ENCODE assay signal across 10 cellular contexts in genomic region chr20:219290-220115, GRCh38. TPM values are rescaled to one million over a fixed set of nuclear protein-coding genes. Genes with fewer than 3 reads are reported as not detected.
DNase-seq lines count a peak whose midpoint lies in the region; ATAC-seq and TF ChIP-seq lines count a peak whose summit lies in the region.
"Had no signal": no experiment of that assay in that cellular context is flagged by ENCODE, and none has a peak within 500 bp of the region (broad histone marks: within the 10 kb centered on the region; RNA-seq: fewer than 3 reads in every experiment).

No MANE protein-coding gene starts in this region.

- H3K27me3 ChIP-seq in endodermal cell (ENCODE audit: control insufficient read depth, insufficient read depth, low read length, poor library complexity, severe bottlenecking), result peaks cover 63% of the 10 kb centered on the region
- peaks cover 3% of the 10 kb centered on the region for H3K27me3 ChIP-seq in CD4-positive, alpha-beta memory T cell (ENCODE audit: insufficient read depth, low read length)
- H3K27me3 ChIP-seq: BLaER1 had no signal

- H3K4me3 Mint-ChIP-seq in endodermal cell, result no peak overlapping the region
- no peak overlapping the region for H3K4me3 Mint-ChIP-seq in CD4-positive, alpha-beta memory T cell

- POLR2A ChIA-PET in CD4-positive, alpha-beta memory T cell (lab: Charles Lee; ENCODE audit: partially characterized antibody), result no interaction called here

- CTCF ChIA-PET in CD4-positive, alpha-beta memory T cell (lab: Charles Lee; ENCODE audit: partially characterized antibody), result interaction anchor here (1.0 to 1.3 kb wide), 2 partner anchors 8 to 47 kb away, joined by 3 to 4 read pairs; no protein-coding TSS in a partner anchor

- no peak for ATAC-seq in GM18520 (IDR thresholded peaks at IDR 0.05; ENCODE audit: unreplicated experiment)

- H3K36me3 ChIP-seq in endodermal cell (ENCODE audit: control insufficient read depth, insufficient read depth, low read length), result no peaks in the 10 kb centered on the region
- no peaks in the 10 kb centered on the region for H3K36me3 ChIP-seq in CD4-positive, alpha-beta memory T cell (ENCODE audit: insufficient read depth, low read length)
- H3K36me3 ChIP-seq: BLaER1 had no signal

- WGBS in endodermal cell (ENCODE audit: insufficient coverage in 1 of 2, insufficient read length in 1 of 2), 2 experiments, result 0 to 3% methylated on average over 1 of the region's 1 CpG

- peak; percentile 6 for DNase-seq in NCI-H146 (lab: John Stamatoyannopoulos, UW)
- no peak for DNase-seq in NCI-H146 treated with DMSO at 0.1 percent for 48 hours (lab: John Stamatoyannopoulos, UW; ENCODE audit: unreplicated experiment)
- DNase-seq in NCI-H345 (lab: John Stamatoyannopoulos, UW), result peak; percentile 4
- DNase-seq in endodermal cell, result peak; percentile 69
- DNase-seq in retina, result peak; percentile 50
- DNase-seq in effector CD8-positive, alpha-beta T cell (lab: John Stamatoyannopoulos, UW), result no peak
- DNase-seq in CD4-positive, alpha-beta memory T cell, result no peak

- intact Hi-C loops in CD4-positive, alpha-beta memory T cell (cut with micrococcal nuclease), result no loop called here

- peaks cover 52% of the 10 kb centered on the region for H3K27me3 Mint-ChIP-seq in endodermal cell (ENCODE audit: insufficient read depth)
- peaks cover 23 to 35% of the 10 kb centered on the region in 2 donors for H3K27me3 Mint-ChIP-seq in CD4-positive, alpha-beta memory T cell

- H3K4me1 Mint-ChIP-seq in endodermal cell, result no peaks in the 10 kb centered on the region
- H3K4me1 Mint-ChIP-seq in CD4-positive, alpha-beta memory T cell, result no peaks in the 10 kb centered on the region

- H3K27ac ChIP-seq in endodermal cell (ENCODE audit: low read depth, low read length), result no peak overlapping the region
- no peak overlapping the region for H3K27ac ChIP-seq in CD4-positive, alpha-beta memory T cell (ENCODE audit: low read depth, low read length)
- H3K27ac ChIP-seq: BLaER1 had no signal

- no peaks in the 10 kb centered on the region for H3K4me1 ChIP-seq in endodermal cell (ENCODE audit: control insufficient read depth, insufficient read depth, low read length)
- H3K4me1 ChIP-seq in CD4-positive, alpha-beta memory T cell (ENCODE audit: insufficient read depth, low read length), result no peaks in the 10 kb centered on the region

- TF ChIP-seq CTCF in endodermal cell (conservative IDR thresholded peaks at IDR 0.05), result peak; percentile 83

- no peaks in the 10 kb centered on the region for H3K9me3 Mint-ChIP-seq in endodermal cell
- H3K9me3 Mint-ChIP-seq in CD4-positive, alpha-beta memory T cell, result no peaks in the 10 kb centered on the region

- no peaks in the 10 kb centered on the region for H3K36me3 Mint-ChIP-seq in endodermal cell (ENCODE audit: low read depth)
- H3K36me3 Mint-ChIP-seq in CD4-positive, alpha-beta memory T cell, result no peaks in the 10 kb centered on the region

- no peak overlapping the region for H3K9ac ChIP-seq in endodermal cell (ENCODE audit: extremely low read depth, low read length, poor library complexity, severe bottlenecking)
- H3K9ac ChIP-seq: BLaER1 had no signal

- no peaks in the 10 kb centered on the region for H3K9me3 ChIP-seq in endodermal cell (ENCODE audit: control insufficient read depth, low read length)
- H3K9me3 ChIP-seq in CD4-positive, alpha-beta memory T cell (ENCODE audit: control insufficient read depth in 1 of 2, low read length in 2 of 2), result no peaks in the 10 kb centered on the region
- H3K9me3 ChIP-seq: BLaER1 had no signal

- no peak overlapping the region for H3K27ac Mint-ChIP-seq in endodermal cell
- H3K27ac Mint-ChIP-seq in CD4-positive, alpha-beta memory T cell, result no peak overlapping the region

- H3K4me3 ChIP-seq in endodermal cell (ENCODE audit: low read length), result no peak overlapping the region
- no peak overlapping the region for H3K4me3 ChIP-seq in CD4-positive, alpha-beta memory T cell (ENCODE audit: low read length in 2 of 2)
- H3K4me3 ChIP-seq: BLaER1 had no signal

RNA-seq across cellular contexts. Expression of gene DEFB129, which starts 7.6 kb away (rescaled TPM):
- total RNA-seq in endodermal cell, result not detected
- polyA plus RNA-seq in endodermal cell (2013, experiment 1 of 2), result not detected
- not detected for polyA plus RNA-seq in endodermal cell (2013, experiment 2 of 2)
- total RNA-seq in CD4-positive, alpha-beta memory T cell, result not detected
- polyA plus RNA-seq in CD4-positive, alpha-beta memory T cell, result not detected
- total RNA-seq: pulmonary artery endothelial cell had no signal

RNA-seq across cellular contexts. Expression of gene DEFB128, which starts 30.0 kb away (rescaled TPM):
- total RNA-seq in endodermal cell, result not detected
- polyA plus RNA-seq in endodermal cell (2013, experiment 1 of 2), result not detected
- polyA plus RNA-seq in endodermal cell (2013, experiment 2 of 2), result not detected
- not detected for total RNA-seq in CD4-positive, alpha-beta memory T cell
- polyA plus RNA-seq in CD4-positive, alpha-beta memory T cell, result not detected
- total RNA-seq: pulmonary artery endothelial cell had no signal

RNA-seq across cellular contexts. Expression of gene DEFB132, which starts 38.0 kb away (rescaled TPM):
- not detected for total RNA-seq in endodermal cell
- not detected for polyA plus RNA-seq in endodermal cell (2013, experiment 1 of 2)
- not detected for polyA plus RNA-seq in endodermal cell (2013, experiment 2 of 2)
- total RNA-seq in CD4-positive, alpha-beta memory T cell, result not detected
- polyA plus RNA-seq in CD4-positive, alpha-beta memory T cell, result not detected
- total RNA-seq: pulmonary artery endothelial cell had no signal

Comparison
In these comparisons a context has a peak if more than half of its experiments do, and no peak if none do; other contexts are left out.
1. DNase-seq: peak in NCI-H146 (single experiment), NCI-H345 (single experiment), endodermal cell (single experiment) and retina (single experiment); none in NCI-H146 treated with DMSO at 0.1 percent for 48 hours (single experiment), effector CD8-positive, alpha-beta T cell (single experiment) and CD4-positive, alpha-beta memory T cell (0 of 5).